In the genomic region with DNA sequence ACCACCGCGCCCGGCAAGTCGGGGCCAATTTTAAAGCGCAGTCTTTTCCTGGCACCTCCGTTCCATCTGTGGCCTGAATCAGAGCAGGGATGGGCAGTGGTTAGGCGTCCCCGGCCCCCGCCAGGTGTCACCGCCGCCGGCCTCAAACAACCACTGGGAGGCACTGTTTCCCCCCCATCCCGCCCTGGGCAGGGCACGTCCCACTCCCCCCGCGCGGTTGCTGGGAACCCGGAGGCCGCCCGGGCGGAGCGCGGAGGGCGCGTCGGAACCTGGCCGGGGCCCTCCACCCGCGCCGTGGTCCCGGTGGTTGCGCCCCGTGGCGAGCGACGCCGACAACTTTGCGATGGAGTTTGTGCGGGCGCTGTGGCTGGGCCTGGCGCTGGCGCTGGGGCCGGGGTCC, we compare ENCODE assay signal across 8 cellular contexts. TPM values are rescaled to one million over a fixed set of nuclear protein-coding genes. Genes with fewer than 3 reads are reported as not detected.
DNase-seq lines count a peak whose midpoint lies in the region; TF ChIP-seq lines count a peak whose summit lies in the region.

A gene with protein sequence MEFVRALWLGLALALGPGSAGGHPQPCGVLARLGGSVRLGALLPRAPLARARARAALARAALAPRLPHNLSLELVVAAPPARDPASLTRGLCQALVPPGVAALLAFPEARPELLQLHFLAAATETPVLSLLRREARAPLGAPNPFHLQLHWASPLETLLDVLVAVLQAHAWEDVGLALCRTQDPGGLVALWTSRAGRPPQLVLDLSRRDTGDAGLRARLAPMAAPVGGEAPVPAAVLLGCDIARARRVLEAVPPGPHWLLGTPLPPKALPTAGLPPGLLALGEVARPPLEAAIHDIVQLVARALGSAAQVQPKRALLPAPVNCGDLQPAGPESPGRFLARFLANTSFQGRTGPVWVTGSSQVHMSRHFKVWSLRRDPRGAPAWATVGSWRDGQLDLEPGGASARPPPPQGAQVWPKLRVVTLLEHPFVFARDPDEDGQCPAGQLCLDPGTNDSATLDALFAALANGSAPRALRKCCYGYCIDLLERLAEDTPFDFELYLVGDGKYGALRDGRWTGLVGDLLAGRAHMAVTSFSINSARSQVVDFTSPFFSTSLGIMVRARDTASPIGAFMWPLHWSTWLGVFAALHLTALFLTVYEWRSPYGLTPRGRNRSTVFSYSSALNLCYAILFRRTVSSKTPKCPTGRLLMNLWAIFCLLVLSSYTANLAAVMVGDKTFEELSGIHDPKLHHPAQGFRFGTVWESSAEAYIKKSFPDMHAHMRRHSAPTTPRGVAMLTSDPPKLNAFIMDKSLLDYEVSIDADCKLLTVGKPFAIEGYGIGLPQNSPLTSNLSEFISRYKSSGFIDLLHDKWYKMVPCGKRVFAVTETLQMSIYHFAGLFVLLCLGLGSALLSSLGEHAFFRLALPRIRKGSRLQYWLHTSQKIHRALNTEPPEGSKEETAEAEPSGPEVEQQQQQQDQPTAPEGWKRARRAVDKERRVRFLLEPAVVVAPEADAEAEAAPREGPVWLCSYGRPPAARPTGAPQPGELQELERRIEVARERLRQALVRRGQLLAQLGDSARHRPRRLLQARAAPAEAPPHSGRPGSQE (plus strand): TSS at position 325 of the 400 bp plus-strand sequence. CDS start 19 bp downstream, at position 344.

- peaks cover 35% of the 10 kb centered on the region for H3K27me3 Mint-ChIP-seq in T-helper 2 cell treated with Interferon-gamma antibody and Interleukin-4, amounts not matched to agents 5 μg/mL and 100 μg/mL, for 36 hours (ENCODE audit: low read depth)

- DNase-seq in AG09309 (ENCODE audit: low read depth) (no peak), HCEC 1CT (peak; percentile 46), astrocyte of the hippocampus (ENCODE audit: low read depth, low spot score) (peak; percentile 75), islet precursor cell (peak; percentile 90), lower leg skin (ENCODE audit: low spot score in 2 of 2) (no peak), GOT3 (lab: John Stamatoyannopoulos, UW) (no peak)
- peak; percentile 54 for DNase-seq in T-helper 2 cell treated with Interferon-gamma antibody and Interleukin-4, amounts not matched to agents 5 μg/mL and 100 μg/mL, for 36 hours (ENCODE audit: low spot score)
- DNase-seq in stimulated activated CD8-positive, alpha-beta memory T cell treated with anti-CD3 and anti-CD28 coated beads, Interleukin-12 subunit alpha, Interleukin-12 subunit beta, amount 100 ng/mL, for 1 hour (ENCODE audit: low read depth) = peak; percentile 31

- H3K36me3 Mint-ChIP-seq in T-helper 2 cell treated with Interferon-gamma antibody and Interleukin-4, amounts not matched to agents 5 μg/mL and 100 μg/mL, for 36 hours (ENCODE audit: low read depth) = no peaks in the 10 kb centered on the region

- intact Hi-C loops in lower leg skin (cut with DNase I; ENCODE audit: low total_unique reads) = no loop called here

- H3K4me3 ChIP-seq in AG09309 (ENCODE audit: control insufficient read depth, low read depth, low read length) (no peak within 1 kb of the TSS), lower leg skin (ENCODE audit: low read depth, poor library complexity, severe bottlenecking) (no peak within 1 kb of the TSS)

- peak within 1 kb of the TSS; percentile 48 for H3K4me3 Mint-ChIP-seq in T-helper 2 cell treated with Interferon-gamma antibody and Interleukin-4, amounts not matched to agents 5 μg/mL and 100 μg/mL, for 36 hours

- WGBS in lower leg skin, 2 donors = 4 to 5% methylated on average over 16 to 23 of the region's 43 CpGs

- TF ChIP-seq POLR2A in lower leg skin (IDR thresholded peaks at IDR 0.05) = no peak

- no peaks in the 10 kb centered on the region for H3K9me3 Mint-ChIP-seq in T-helper 2 cell treated with Interferon-gamma antibody and Interleukin-4, amounts not matched to agents 5 μg/mL and 100 μg/mL, for 36 hours

- H3K27ac Mint-ChIP-seq in T-helper 2 cell treated with Interferon-gamma antibody and Interleukin-4, amounts not matched to agents 5 μg/mL and 100 μg/mL, for 36 hours = peak within 1 kb of the TSS; percentile 28

- peaks cover 7% of the 10 kb centered on the region for H3K4me1 Mint-ChIP-seq in T-helper 2 cell treated with Interferon-gamma antibody and Interleukin-4, amounts not matched to agents 5 μg/mL and 100 μg/mL, for 36 hours (ENCODE audit: low read depth)

- TF ChIP-seq CTCF in AG09309 (IDR thresholded peaks at IDR 0.05; ENCODE audit: control insufficient read depth, insufficient read depth, low read depth, low read length, missing control alignments) = peak; percentile 56
- no peak for TF ChIP-seq CTCF in lower leg skin (IDR thresholded peaks at IDR 0.05)

RNA-seq across cellular contexts. Expression of the gene that starts here (rescaled TPM):
- not detected for total RNA-seq in lower leg skin

Comparison
In these comparisons a context has a peak if more than half of its experiments do, and no peak if none do; other contexts are left out.
1. DNase-seq: peak in HCEC 1CT (single experiment), T-helper 2 cell treated with Interferon-gamma antibody and Interleukin-4, amounts not matched to agents 5 μg/mL and 100 μg/mL, for 36 hours (single experiment), astrocyte of the hippocampus (single experiment), islet precursor cell (single experiment) and stimulated activated CD8-positive, alpha-beta memory T cell treated with anti-CD3 and anti-CD28 coated beads, Interleukin-12 subunit alpha, Interleukin-12 subunit beta, amount 100 ng/mL, for 1 hour (single experiment); none in AG09309 (single experiment), lower leg skin (0 of 2) and GOT3 (single experiment).